ENCODE assay signal across 8 cellular contexts in the genomic region with DNA sequence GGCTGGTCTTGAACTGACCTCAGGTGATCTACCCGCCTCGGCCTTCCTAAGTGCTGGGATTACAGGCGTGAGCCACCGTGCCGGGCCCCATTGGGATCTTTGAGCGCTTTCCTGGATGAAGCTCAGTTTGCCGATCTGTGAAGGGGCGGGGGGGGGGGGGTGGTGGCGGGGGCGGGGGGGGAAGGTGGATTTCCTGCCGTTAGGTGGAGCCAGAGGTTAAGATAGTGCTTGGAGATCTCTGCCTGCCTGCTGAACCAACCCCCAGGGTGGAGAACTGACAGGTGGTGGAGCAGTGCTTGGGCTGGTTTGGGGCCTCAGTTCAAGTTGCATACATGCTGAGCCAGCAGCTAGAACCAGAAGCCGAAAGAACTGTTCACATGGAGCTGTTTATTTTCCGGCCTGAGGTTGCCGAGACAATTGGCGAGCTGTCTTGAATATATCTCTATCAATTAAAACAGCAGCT. TPM values are rescaled to one million over a fixed set of nuclear protein-coding genes. Genes with fewer than 3 reads are reported as not detected.
DNase-seq lines count a peak whose midpoint lies in the region; ATAC-seq, FAIRE-seq and TF ChIP-seq lines count a peak whose summit lies in the region.

No MANE protein-coding gene starts in this region.

- CTCF ChIA-PET in CD4-positive, alpha-beta memory T cell (lab: Charles Lee; ENCODE audit: partially characterized antibody): interaction anchor here (0.8 to 9.5 kb wide), 18 partner anchors 10 to 254 kb away, joined by 3 to 191 read pairs (median 4); a partner anchor contains a TSS

- no peaks in the 10 kb centered on the region for H3K9me3 ChIP-seq in CD4-positive, alpha-beta memory T cell (ENCODE audit: control insufficient read depth in 1 of 2, low read length in 2 of 2)
- H3K9me3 ChIP-seq in muscle layer of colon (ENCODE audit: low read length): no peaks in the 10 kb centered on the region

- intact Hi-C loops in CD4-positive, alpha-beta memory T cell (cut with micrococcal nuclease): loop anchor here (1.0 to 5.0 kb wide), 4 partner anchors 27 to 107 kb away; a partner anchor contains a TSS

- peaks cover 8 to 15% of the 10 kb centered on the region in 2 donors for H3K27me3 Mint-ChIP-seq in CD4-positive, alpha-beta memory T cell
- peaks cover 23% of the 10 kb centered on the region for H3K27me3 Mint-ChIP-seq in stimulated activated naive CD8-positive, alpha-beta T cell treated with anti-CD3 and anti-CD28 coated beads, Interleukin-15, Interleukin-2, amounts not matched to agents 100 ng/mL and 50 ng/mL, for 24 hours

- no peaks in the 10 kb centered on the region for H3K36me3 ChIP-seq in CD4-positive, alpha-beta memory T cell (ENCODE audit: insufficient read depth, low read length)
- no peaks in the 10 kb centered on the region for H3K36me3 ChIP-seq in muscle layer of colon (ENCODE audit: insufficient read depth, low read length)

- H3K9ac ChIP-seq in muscle layer of colon (ENCODE audit: low read length): no peak overlapping the region

- H3K4me1 ChIP-seq in CD4-positive, alpha-beta memory T cell (ENCODE audit: insufficient read depth, low read length): peaks cover 25% of the 10 kb centered on the region
- H3K4me1 ChIP-seq in muscle layer of colon (ENCODE audit: insufficient read depth, low read length): peaks cover 23% of the 10 kb centered on the region

- POLR2A ChIA-PET in CD4-positive, alpha-beta memory T cell (lab: Charles Lee; ENCODE audit: partially characterized antibody): interaction anchor here (0.5 to 4.6 kb wide), 13 partner anchors 17 to 107 kb away, joined by 3 to 37 read pairs (median 6); a partner anchor contains a TSS

- H3K9me3 Mint-ChIP-seq in CD4-positive, alpha-beta memory T cell: no peaks in the 10 kb centered on the region
- no peaks in the 10 kb centered on the region for H3K9me3 Mint-ChIP-seq in stimulated activated naive CD8-positive, alpha-beta T cell treated with anti-CD3 and anti-CD28 coated beads, Interleukin-15, Interleukin-2, amounts not matched to agents 100 ng/mL and 50 ng/mL, for 24 hours

- TF ChIP-seq CTCF in epithelial cell of esophagus (IDR thresholded peaks at IDR 0.05; ENCODE audit: insufficient read depth, low read depth, low read length, missing control alignments): peak; percentile 35

- peak overlapping the region; percentile 88 to 99 (median 94) for H3K4me3 Mint-ChIP-seq in CD4-positive, alpha-beta memory T cell
- H3K4me3 Mint-ChIP-seq in stimulated activated naive CD8-positive, alpha-beta T cell treated with anti-CD3 and anti-CD28 coated beads, Interleukin-15, Interleukin-2, amounts not matched to agents 100 ng/mL and 50 ng/mL, for 24 hours: peak overlapping the region; percentile 93

- H3K27ac Mint-ChIP-seq in CD4-positive, alpha-beta memory T cell: peak overlapping the region; percentile 53 to 97 (median 84)
- H3K27ac Mint-ChIP-seq in stimulated activated naive CD8-positive, alpha-beta T cell treated with anti-CD3 and anti-CD28 coated beads, Interleukin-15, Interleukin-2, amounts not matched to agents 100 ng/mL and 50 ng/mL, for 24 hours: peak overlapping the region; percentile 80

- no peak for FAIRE-seq in HTR-8/SVneo (lab: Jason Lieb, UNC)

- peaks cover 5% of the 10 kb centered on the region for H3K27me3 ChIP-seq in CD4-positive, alpha-beta memory T cell (ENCODE audit: insufficient read depth, low read length)
- no peaks in the 10 kb centered on the region for H3K27me3 ChIP-seq in muscle layer of colon (ENCODE audit: control insufficient read depth in 1 of 2, insufficient read depth in 2 of 2, low read length in 2 of 2)

- H3K27ac ChIP-seq in CD4-positive, alpha-beta memory T cell (ENCODE audit: low read depth, low read length): no peak overlapping the region
- H3K27ac ChIP-seq in muscle layer of colon (ENCODE audit: low read depth, low read length): no peak overlapping the region

- H3K36me3 Mint-ChIP-seq in CD4-positive, alpha-beta memory T cell: no peaks in the 10 kb centered on the region
- H3K36me3 Mint-ChIP-seq in stimulated activated naive CD8-positive, alpha-beta T cell treated with anti-CD3 and anti-CD28 coated beads, Interleukin-15, Interleukin-2, amounts not matched to agents 100 ng/mL and 50 ng/mL, for 24 hours (ENCODE audit: low read depth): peaks cover 5% of the 10 kb centered on the region

- DNase-seq in CD4-positive, alpha-beta memory T cell: peak; percentile 69 to 79 (median 75)
- DNase-seq in HTR-8/SVneo (ENCODE audit: insufficient read length, low spot score) (peak; percentile 93), NOMO-1 treated with DMSO at 0.1 percent for 48 hours (lab: John Stamatoyannopoulos, UW; ENCODE audit: unreplicated experiment) (peak; percentile 40), activated T-cell treated with anti-CD3 and anti-CD28 coated beads for 24 hours (ENCODE audit: low read depth) (peak; percentile 53), epithelial cell of esophagus (ENCODE audit: low read depth) (peak; percentile 71)

- ATAC-seq in HG02763 (IDR thresholded peaks at IDR 0.05; ENCODE audit: unreplicated experiment): no peak

- peaks cover 14 to 33% (median 23%) of the 10 kb centered on the region in 4 donors for H3K4me1 Mint-ChIP-seq in CD4-positive, alpha-beta memory T cell
- peaks cover 65% of the 10 kb centered on the region for H3K4me1 Mint-ChIP-seq in stimulated activated naive CD8-positive, alpha-beta T cell treated with anti-CD3 and anti-CD28 coated beads, Interleukin-15, Interleukin-2, amounts not matched to agents 100 ng/mL and 50 ng/mL, for 24 hours (ENCODE audit: low read depth)

- H3K4me3 ChIP-seq in CD4-positive, alpha-beta memory T cell (ENCODE audit: low read length in 2 of 2): peak overlapping the region in 1 of 2 donors; percentile 52
- H3K4me3 ChIP-seq in epithelial cell of esophagus (ENCODE audit: low read length) (peak overlapping the region; percentile 18), muscle layer of colon (ENCODE audit: low read depth in 1 of 2, low read length in 2 of 2) (peak overlapping the region; percentile 26 to 68)

RNA-seq across cellular contexts. Expression of a gene that starts 1.7 kb away (rescaled TPM):
- 1 to 10 TPM in 1 of 2 experiments, under 1 TPM in 1; 0.90 to 1.2 TPM for total RNA-seq in CD4-positive, alpha-beta memory T cell
- under 1 TPM; 0.27 to 0.62 TPM for polyA plus RNA-seq in CD4-positive, alpha-beta memory T cell

RNA-seq across cellular contexts. Expression of a gene that starts 17.9 kb away (rescaled TPM):
- total RNA-seq in CD4-positive, alpha-beta memory T cell: 10 to 100 TPM; 16.4 to 16.6 TPM
- polyA plus RNA-seq in CD4-positive, alpha-beta memory T cell: 1 to 10 TPM; 5.3 to 8.8 TPM

Comparison
In these comparisons a context has a peak if more than half of its experiments do, and no peak if none do; other contexts are left out.
1. DNase-seq: peak in every context shown above with its lines; median percentile 93 in HTR-8/SVneo; 75 in CD4-positive, alpha-beta memory T cell; 71 in epithelial cell of esophagus; 53 in activated T-cell treated with anti-CD3 and anti-CD28 coated beads for 24 hours; 40 in NOMO-1 treated with DMSO at 0.1 percent for 48 hours.